ENCODE assay signal across 19 cellular contexts in genomic region chr11:113647108-113647507, GRCh38. TPM values are rescaled to one million over a fixed set of nuclear protein-coding genes. Genes with fewer than 3 reads are reported as not detected.
A peak's percentile ranks its signal among the peaks of the same experiment; 100 is the strongest.
DNase-seq lines count a peak whose midpoint lies in the region; FAIRE-seq and TF ChIP-seq lines count a peak whose summit lies in the region.
"Had no signal": no experiment of that assay in that cellular context is flagged by ENCODE, and none has a peak within 500 bp of the region (broad histone marks: within the 10 kb centered on the region; RNA-seq: fewer than 3 reads in every experiment).

No MANE protein-coding gene starts in this region.

- BruUV-seq in Caco-2 (replicated peaks; lab: Mats Ljungman, UMichigan) = no TSS peak

- H4K20me1 ChIP-seq in H1 (replicated peaks in 1 of 2; ENCODE audit: control insufficient read depth in 1 of 2, insufficient read depth in 2 of 2, low read length in 2 of 2) = no peaks in the 10 kb centered on the region

- H3K27ac Mint-ChIP-seq in Caco-2 (ENCODE audit: unreplicated experiment) (peak overlapping the region; percentile 74), endothelial cell (ENCODE audit: unreplicated experiment) (no peak overlapping the region)
- H3K27ac Mint-ChIP-seq: HFFc6 had no signal

- in situ Hi-C loops in GM13976 (cut with MboI; ENCODE audit: low sequenced_read_pairs, unreplicated experiment) = no loop called here

- H2AK5ac ChIP-seq in H1 (ENCODE audit: low read depth, low read length) = no peak overlapping the region

- H3K4me3 Mint-ChIP-seq in Caco-2 (ENCODE audit: unreplicated experiment) (no peak overlapping the region), endothelial cell (ENCODE audit: unreplicated experiment) (no peak overlapping the region)
- H3K4me3 Mint-ChIP-seq: CD8-positive, alpha-beta memory T cell; HFFc6 had no signal

- no peak overlapping the region for H2BK5ac ChIP-seq in H1 (ENCODE audit: low read depth, low read length)

- TF ChIP-seq CTCF in Caco-2 (IDR thresholded peaks at IDR 0.05; ENCODE audit: insufficient read depth in 1 of 2, low read depth in 1 of 2, low read length in 1 of 2, severe bottlenecking in 1 of 2, unreplicated experiment in 1 of 2) (no peak), GM13976 (IDR thresholded peaks at IDR 0.05; ENCODE audit: borderline replicate concordance, control extremely low read depth, extremely low read depth, insufficient read depth, missing control alignments) (no peak), H1 (IDR thresholded peaks at IDR 0.05; ENCODE audit: control extremely low read depth in 1 of 3, insufficient read depth in 1 of 3, low read depth in 1 of 3, low read length in 3 of 3) (no peak), endothelial cell (IDR thresholded peaks at IDR 0.05; ENCODE audit: unreplicated experiment) (no peak)

- TF ChIP-seq EP300 in H1 (IDR thresholded peaks at IDR 0.05; ENCODE audit: borderline replicate concordance in 1 of 2, low read depth in 2 of 2, low read length in 2 of 2) = no peak

- no peak overlapping the region for H4K91ac ChIP-seq in H1 (replicated peaks; ENCODE audit: insufficient read length, low read length)

- no peaks in the 10 kb centered on the region for H3K79me2 ChIP-seq in H1 (ENCODE audit: control insufficient read depth in 1 of 2, insufficient read depth in 2 of 2, low read length in 2 of 2)

- peaks cover 27% of the 10 kb centered on the region; the same call in 1 of the 2 replicates for H3K9me3 ChIP-seq in Caco-2
- peaks cover 6 to 15% of the 10 kb centered on the region in 2 experiments; a peak in 3 of 4 replicates for H3K9me3 ChIP-seq in H1 (ENCODE audit: insufficient read depth in 2 of 2, low read depth in 1 of 2, low read length in 1 of 2)

- H3K18ac ChIP-seq in H1 (ENCODE audit: extremely low read depth, low read length) = no peak overlapping the region

- H3K4me2 ChIP-seq in H1 (ENCODE audit: insufficient read depth in 1 of 2, low read depth in 2 of 2, low read length in 2 of 2) = no peak overlapping the region

- no peak for TF ChIP-seq RAD21 in H1 (IDR thresholded peaks at IDR 0.05 in 1 of 2, conservative IDR thresholded peaks at IDR 0.05 in 1 of 2; ENCODE audit: low read depth in 2 of 2, low read length in 2 of 2)

- H3K36me3 ChIP-seq in Caco-2 (ENCODE audit: control insufficient read depth, insufficient read depth, low read length) = no peaks in the 10 kb centered on the region
- H3K36me3 ChIP-seq in H1 (ENCODE audit: control insufficient read depth in 2 of 4, insufficient read depth in 4 of 4, low read length in 3 of 4) = no peaks in the 10 kb centered on the region

- H3K36me3 Mint-ChIP-seq in Caco-2 (ENCODE audit: insufficient read depth, unreplicated experiment) (no peaks in the 10 kb centered on the region), endothelial cell (ENCODE audit: low read depth, unreplicated experiment) (peaks cover 10% of the 10 kb centered on the region)
- H3K36me3 Mint-ChIP-seq: CD8-positive, alpha-beta memory T cell had no signal

- H3K4me3 ChIP-seq in Caco-2 (ENCODE audit: low read depth, low read length) (no peak overlapping the region), H1 (ENCODE audit: extremely low read depth in 1 of 4, insufficient read depth in 2 of 4, low read depth in 3 of 4, low read length in 4 of 4) (no peak overlapping the region)

- H2AFZ ChIP-seq in H1 (ENCODE audit: low read length) = no peak overlapping the region; the same call in 1 of the 2 replicates

- no peak overlapping the region for H2BK15ac ChIP-seq in H1 (ENCODE audit: low read length)

- no peak overlapping the region for H3K56ac ChIP-seq in H1 (replicated peaks; ENCODE audit: insufficient read length, low read depth, low read length)

- no peak for TF ChIP-seq POLR2A in H1 (IDR thresholded peaks at IDR 0.05; ENCODE audit: control extremely low read depth in 1 of 2, low read depth in 2 of 2, low read length in 2 of 2)

- no peak overlapping the region for H3K23ac ChIP-seq in H1 (ENCODE audit: insufficient read length)

- CTCF ChIA-PET in Caco-2 (lab: Charles Lee) = no interaction called here
- CTCF ChIA-PET in H1 (lab: Charles Lee; ENCODE audit: partially characterized antibody) = interaction anchor here (0.6 to 1.9 kb wide), 2 partner anchors 83 to 305 kb away, joined by 4 to 6 read pairs; no protein-coding TSS in a partner anchor

- H3K79me1 ChIP-seq in H1 (ENCODE audit: low read depth, low read length) = no peaks in the 10 kb centered on the region

- H3K27me3 Mint-ChIP-seq in Caco-2 (ENCODE audit: insufficient read depth, unreplicated experiment) = no peaks in the 10 kb centered on the region
- H3K27me3 Mint-ChIP-seq in endothelial cell (ENCODE audit: unreplicated experiment) = peaks cover 11% of the 10 kb centered on the region

- H3K4me1 ChIP-seq in Caco-2 (peaks cover 31% of the 10 kb centered on the region), H1 (replicated peaks in 1 of 4; ENCODE audit: control insufficient read depth in 3 of 4, insufficient read depth in 4 of 4, low read length in 3 of 4) (peaks cover 0 to 5% (median 0%) of the 10 kb centered on the region in 4 experiments; a peak in 2 of 7 replicates)

- H3K4me1 Mint-ChIP-seq in Caco-2 (ENCODE audit: low read depth, unreplicated experiment) = peaks cover 35% of the 10 kb centered on the region
- H3K4me1 Mint-ChIP-seq in endothelial cell (ENCODE audit: unreplicated experiment) = no peaks in the 10 kb centered on the region
- H3K4me1 Mint-ChIP-seq: CD8-positive, alpha-beta memory T cell had no signal

- peak in 1 of 2 experiments; percentile 51 for DNase-seq in Caco-2
- DNase-seq in GM13976 (ENCODE audit: low spot score) = peak; percentile 21
- DNase-seq in NOMO-1 treated with DMSO at 0.1 percent for 48 hours (lab: John Stamatoyannopoulos, UW; ENCODE audit: unreplicated experiment) = peak; percentile 73
- DNase-seq in H1 (ENCODE audit: low read depth in 1 of 2, low spot score in 2 of 2) = no peak
- DNase-seq in endothelial cell (ENCODE audit: low spot score) = no peak
- no peak for DNase-seq in posterior vena cava (ENCODE audit: low spot score)
- DNase-seq in DMS 273 treated with DMSO at 0.1 percent for 48 hours (lab: John Stamatoyannopoulos, UW) = no peak
- DNase-seq: C1 segment of cervical spinal cord; CD8-positive, alpha-beta memory T cell; DMS79 treated with DMSO at 0.1 percent for 48 hours; HFFc6; KG1; NCI-H1092 treated with DMSO at 0.1 percent for 48 hours; NCI-H2081 treated with DMSO at 0.1 percent for 48 hours; NCI-H510A; NCI-H774 had no signal

- no peak overlapping the region for H2BK20ac ChIP-seq in H1 (ENCODE audit: low read length)

- no peak overlapping the region for H2BK120ac ChIP-seq in H1 (replicated peaks; ENCODE audit: low read depth, low read length)

- H4K5ac ChIP-seq in H1 (ENCODE audit: insufficient read length, low read depth, low read length) = no peak overlapping the region

- intact Hi-C loops in Caco-2 (cut with micrococcal nuclease; ENCODE audit: unreplicated experiment) (no loop called here), posterior vena cava (cut with DNase I) (no loop called here)

- POLR2A ChIA-PET in Caco-2 (lab: Charles Lee) = no interaction called here
- POLR2A ChIA-PET in H1 (lab: Charles Lee; ENCODE audit: partially characterized antibody) = no interaction called here

- H3K9ac ChIP-seq in H1 (replicated peaks in 1 of 4; ENCODE audit: extremely low read depth in 1 of 4, low read depth in 3 of 4, low read length in 3 of 4) = no peak overlapping the region

- no peaks in the 10 kb centered on the region for H3K23me2 ChIP-seq in H1 (ENCODE audit: low read depth, low read length)

- FAIRE-seq in H1 (lab: Jason Lieb, UNC) = no peak
- FAIRE-seq: HepG2, RCC 7860 had no signal

- no peak overlapping the region for H2BK12ac ChIP-seq in H1 (ENCODE audit: low read depth, low read length)

- no peak overlapping the region for H3K14ac ChIP-seq in H1 (ENCODE audit: insufficient read length)

- H3K27me3 ChIP-seq in Caco-2 (replicated peaks; ENCODE audit: control insufficient read depth, insufficient read depth, low read length) = no peaks in the 10 kb centered on the region
- no peaks in the 10 kb centered on the region for H3K27me3 ChIP-seq in H1 (replicated peaks in 1 of 4; ENCODE audit: control insufficient read depth in 3 of 4, extremely low read depth in 1 of 4, insufficient read depth in 3 of 4, low read length in 3 of 4)

- 84% methylated on average over 3 of the region's 3 CpGs; no CpG with 5 or more reads in 1 of the 2 experiments for WGBS in H1 (ENCODE audit: extremely low coverage in 1 of 2, insufficient coverage in 1 of 2, insufficient read length in 1 of 2, insufficient replicate concordance in 2 of 2, low coverage in 1 of 2, low lambda C conversion rate in 2 of 2, missing lambda C conversion rate in 1 of 2), 2 experiments

- no peak overlapping the region for H3K4ac ChIP-seq in H1 (replicated peaks; ENCODE audit: insufficient read length, low read depth, low read length)

- H4K8ac ChIP-seq in H1 (ENCODE audit: extremely low read depth, insufficient read depth, low read length) = peak overlapping the region; percentile 12; the same call in 1 of the 2 replicates

- H3K9me3 Mint-ChIP-seq in Caco-2 (ENCODE audit: unreplicated experiment) = peaks cover 29% of the 10 kb centered on the region
- no peaks in the 10 kb centered on the region for H3K9me3 Mint-ChIP-seq in endothelial cell (ENCODE audit: unreplicated experiment)

- H3K27ac ChIP-seq in H1 (ENCODE audit: low read depth, low read length) = no peak overlapping the region

TF ChIP-seq in H1, 55 proteins besides CTCF, POLR2A, EP300 and RAD21 (continues in another document):
- TF ChIP-seq CTBP2 (IDR thresholded peaks at IDR 0.05; ENCODE audit: borderline replicate concordance, insufficient read depth, insufficient read length, low read length) (no peak), RXRA (IDR thresholded peaks at IDR 0.05; ENCODE audit: insufficient read depth, low read depth, low read length) (no peak), TCF12 (IDR thresholded peaks at IDR 0.05; ENCODE audit: low read depth, low read length) (no peak), RNF2 (IDR thresholded peaks at IDR 0.05; ENCODE audit: borderline replicate concordance, low read depth, low read length, missing control alignments, poor library complexity, severe bottlenecking) (no peak), SIN3A (conservative IDR thresholded peaks at IDR 0.05 in 1 of 2, IDR thresholded peaks at IDR 0.05 in 1 of 2; ENCODE audit: low read depth in 1 of 2, low read length in 2 of 2) (no peak), CHD2 (IDR thresholded peaks at IDR 0.05; ENCODE audit: low read length) (no peak)

RNA-seq across cellular contexts. Expression of gene TMPRSS5, which starts 59.0 kb away (rescaled TPM):
- 2.4 and 2.7 TPM in 2 replicates for total RNA-seq in Caco-2 (2022)
- 0.78 and 1.1 TPM in 2 replicates for total RNA-seq in H1 (2021; fragmentation: NEBNext Ultra II Directional; extraction: Animal tissue kit (Norgen Biotek cat#: 25700))
- 0.53 and 0.54 TPM in 2 replicates for polyA plus RNA-seq in H1 (2011; rRNA removed)
- 0.52 TPM for polyA plus RNA-seq in H1 (2011; cell fraction: cytosol; rRNA removed)
- 2.9 TPM for polyA plus RNA-seq in H1 (2011; cell fraction: nucleus; rRNA removed)
- polyA plus RNA-seq in H1 (2012, experiment 1 of 2) = 0.40 to 0.93 TPM (median 0.75 TPM) in 4 replicates
- polyA plus RNA-seq in H1 (2012, experiment 2 of 2) = not detected
- polyA plus RNA-seq in H1 (2013, experiment 1 of 2) = 0.22 TPM
- polyA plus RNA-seq in H1 (2013, experiment 2 of 2) = 0.13 TPM
- 0.73 and 0.83 TPM in 2 replicates for polyA minus RNA-seq in H1 (2011; rRNA and poly(A)+ RNA removed)
- 4.3 TPM for polyA minus RNA-seq in H1 (2011; cell fraction: cytosol; rRNA and poly(A)+ RNA removed)
- 1.1 TPM for polyA minus RNA-seq in H1 (2011; cell fraction: nucleus; rRNA and poly(A)+ RNA removed)
- 2.7 TPM for total RNA-seq in endothelial cell (ENCODE audit: unreplicated experiment)
- under 1 TPM; 0.51 to 0.76 TPM for total RNA-seq in posterior vena cava
- total RNA-seq: H4 had no signal
- polyA plus RNA-seq: CD8-positive, alpha-beta memory T cell had no signal

Comparison
In these comparisons a context has a peak if more than half of its experiments do, and no peak if none do; other contexts are left out.
1. DNase-seq: peak in GM13976 (single experiment) and NOMO-1 treated with DMSO at 0.1 percent for 48 hours (single experiment); none in H1 (0 of 2), endothelial cell (single experiment), posterior vena cava (single experiment) and DMS 273 treated with DMSO at 0.1 percent for 48 hours (single experiment).